In the genomic region with DNA sequence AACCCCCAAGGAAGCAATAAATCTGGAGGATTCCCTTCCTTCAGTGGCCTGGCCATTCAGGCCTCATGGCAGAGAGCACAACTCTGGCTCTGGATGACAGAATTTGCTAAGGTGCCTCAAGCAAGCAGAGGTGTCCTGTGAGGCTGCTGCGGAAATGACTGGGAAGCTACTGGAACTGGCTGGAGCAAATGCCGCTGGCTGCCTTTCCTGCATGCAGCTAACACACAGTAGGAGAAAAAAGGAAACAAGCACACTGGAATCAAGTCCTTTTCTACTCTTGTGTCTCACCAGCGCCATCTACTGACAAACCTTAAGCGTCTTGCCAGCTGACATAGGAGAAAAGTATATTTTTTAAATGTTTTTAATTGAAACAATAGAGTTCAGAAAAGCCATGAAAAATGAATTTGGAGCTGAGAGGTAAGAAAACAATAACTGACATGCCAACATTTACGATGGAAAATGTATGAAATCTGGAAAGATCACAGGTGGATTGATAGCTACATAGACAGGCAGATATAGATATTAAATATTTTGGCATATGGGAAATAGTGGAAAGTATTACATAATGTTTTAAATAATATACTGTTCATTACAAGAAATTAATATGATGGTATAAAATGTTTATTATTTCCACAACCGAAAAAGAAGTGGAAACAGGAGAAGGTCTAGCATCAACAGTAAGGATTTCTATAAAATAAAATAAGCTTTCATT, we compare ENCODE assay signal across 8 cellular contexts.
DNase-seq lines count a peak whose midpoint lies in the region; ATAC-seq and TF ChIP-seq lines count a peak whose summit lies in the region.

No MANE protein-coding gene starts in this region.

- no peaks in the 10 kb centered on the region for H3K9me3 ChIP-seq in SK-N-MC (ENCODE audit: low read depth, low read length)

- H3K4me1 Mint-ChIP-seq in osteocyte (ENCODE audit: unreplicated experiment), result no peaks in the 10 kb centered on the region

- peak overlapping the region; percentile 19; the same call in 1 of the 2 replicates for H3K4me3 ChIP-seq in SK-N-MC

- TF ChIP-seq CTCF in osteocyte (IDR thresholded peaks at IDR 0.05), result peak; percentile 89

- H3K36me3 Mint-ChIP-seq in osteocyte (ENCODE audit: unreplicated experiment), result no peaks in the 10 kb centered on the region

- H3K36me3 ChIP-seq in SK-N-MC (ENCODE audit: insufficient read depth, low read length), result no peaks in the 10 kb centered on the region

- H3K27me3 Mint-ChIP-seq in osteocyte (ENCODE audit: unreplicated experiment), result no peaks in the 10 kb centered on the region

- no peaks in the 10 kb centered on the region for H3K9me3 Mint-ChIP-seq in osteocyte (ENCODE audit: unreplicated experiment)

- DNase-seq in stimulated activated CD4-positive, alpha-beta T cell treated with anti-CD3 and anti-CD28 coated beads, Interleukin-1b, Interleukin-23, amount 100 ng/mL, for 48 hours, result peak; percentile 14
- no peak for DNase-seq in stimulated activated CD4-positive, alpha-beta T cell treated with anti-CD3 and anti-CD28 coated beads, Interleukin-12 subunit alpha, Interleukin-12 subunit beta, amount 100 ng/mL, for 4 hours
- DNase-seq in NCI-H1417 (lab: John Stamatoyannopoulos, UW) (peak; percentile 65 to 92 (median 66)), SK-N-MC (ENCODE audit: low read depth, low spot score) (peak; percentile 96), fibroblast of gingiva (ENCODE audit: low read depth) (peak; percentile 60), osteocyte (ENCODE audit: extremely low spot score, unreplicated experiment) (no peak)
- no peak for DNase-seq in activated CD4-positive, CD25-positive, alpha-beta regulatory T cell (lab: John Stamatoyannopoulos, UW)

- H3K27ac Mint-ChIP-seq in osteocyte (ENCODE audit: unreplicated experiment), result no peak overlapping the region

- peak overlapping the region; percentile 78; the same call in 1 of the 2 replicates for H3K27ac ChIP-seq in SK-N-MC

- peak; percentile 73 for ATAC-seq in HG02623 (IDR thresholded peaks at IDR 0.05; ENCODE audit: unreplicated experiment)

- H3K4me3 Mint-ChIP-seq in osteocyte (ENCODE audit: unreplicated experiment), result no peak overlapping the region

- no peak overlapping the region for H3K9ac ChIP-seq in SK-N-MC (ENCODE audit: insufficient read length)

Comparison
In these comparisons a context has a peak if more than half of its experiments do, and no peak if none do; other contexts are left out.
1. DNase-seq: peak in stimulated activated CD4-positive, alpha-beta T cell treated with anti-CD3 and anti-CD28 coated beads, Interleukin-1b, Interleukin-23, amount 100 ng/mL, for 48 hours (single experiment), NCI-H1417 (3 of 3), SK-N-MC (single experiment) and fibroblast of gingiva (single experiment); none in stimulated activated CD4-positive, alpha-beta T cell treated with anti-CD3 and anti-CD28 coated beads, Interleukin-12 subunit alpha, Interleukin-12 subunit beta, amount 100 ng/mL, for 4 hours (single experiment), osteocyte (single experiment) and activated CD4-positive, CD25-positive, alpha-beta regulatory T cell (0 of 4).